1 cellular context compared by ENCODE assay signal in the genomic region with DNA sequence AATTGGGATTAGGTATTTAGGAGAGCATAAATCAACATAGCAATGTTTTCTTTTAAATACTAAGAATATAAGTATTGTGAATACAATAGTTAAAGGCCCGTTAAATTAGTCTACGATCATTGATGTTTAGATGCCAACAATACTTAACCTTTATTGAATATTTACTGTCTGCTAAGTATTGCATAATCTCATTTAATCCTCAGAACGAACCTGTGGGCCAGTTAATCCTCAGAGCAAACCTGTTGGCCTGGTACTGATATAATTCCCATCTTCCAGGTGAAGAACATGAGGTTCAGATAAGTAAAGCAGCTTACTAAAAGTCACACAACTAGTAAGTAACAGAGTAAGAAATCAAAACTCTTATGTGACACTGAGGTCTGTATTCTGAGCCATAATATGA.
TF ChIP-seq lines count a peak whose summit lies in the region.

No MANE protein-coding gene starts in this region.

TF ChIP-seq in IMR-90, 13 proteins besides CTCF, POLR2A, EP300 and RAD21:
- TF ChIP-seq RFX5 (IDR thresholded peaks at IDR 0.05; ENCODE audit: low read depth, low read length), result no peak
- TF ChIP-seq MXI1 (IDR thresholded peaks at IDR 0.05; ENCODE audit: borderline replicate concordance, low read depth, low read length), result no peak
- no peak for TF ChIP-seq SMC3 (IDR thresholded peaks at IDR 0.05; ENCODE audit: low read depth, low read length)
- peak; percentile 72 for TF ChIP-seq CEBPB (IDR thresholded peaks at IDR 0.05; ENCODE audit: low read depth, low read length)
